19 cellular contexts compared by ENCODE assay signal in genomic region chr3:103167850-103168249, GRCh38.
DNase-seq lines count a peak whose midpoint lies in the region; ATAC-seq lines count a peak whose summit lies in the region.
"Had no signal": no experiment of that assay in that cellular context is flagged by ENCODE, and none has a peak within 500 bp of the region (broad histone marks: within the 10 kb centered on the region; RNA-seq: fewer than 3 reads in every experiment).

No MANE protein-coding gene starts in this region.

- DNase-seq in kidney glomerular epithelial cell (lab: John Stamatoyannopoulos, UW) (peak; percentile 6), NCI-H510A treated with DMSO at 0.1 percent for 48 hours (lab: John Stamatoyannopoulos, UW) (no peak), NCI-H748 (lab: John Stamatoyannopoulos, UW; ENCODE audit: unreplicated experiment) (no peak)
- DNase-seq: Caco-2; CD4-positive, CD25-positive, alpha-beta regulatory T cell; EL; IMR-90; Kasumi-1; NCI-H187; NCI-H345; NCI-H69; PC-9; T-helper 2 cell had no signal

- peak; percentile 58 for ATAC-seq in GM18511 (IDR thresholded peaks at IDR 0.05; ENCODE audit: unreplicated experiment)
- ATAC-seq in GM21786 (IDR thresholded peaks at IDR 0.05; ENCODE audit: unreplicated experiment) = peak; percentile 44
- peak; percentile 27 for ATAC-seq in HG03175 (IDR thresholded peaks at IDR 0.05; ENCODE audit: unreplicated experiment)
- no peak for ATAC-seq in HG02642 (IDR thresholded peaks at IDR 0.05; ENCODE audit: poor library complexity, unreplicated experiment)
- ATAC-seq: GM23338, HCT116 had no signal
